Comparison of ENCODE assay signal across 28 cellular contexts in genomic region chr1:15961492-15961891, GRCh38. TPM values are rescaled to one million over a fixed set of nuclear protein-coding genes. Genes with fewer than 3 reads are reported as not detected.
DNase-seq lines count a peak whose midpoint lies in the region; ATAC-seq lines count a peak whose summit lies in the region.
"Had no signal": no experiment of that assay in that cellular context is flagged by ENCODE, and none has a peak within 500 bp of the region (broad histone marks: within the 10 kb centered on the region; RNA-seq: fewer than 3 reads in every experiment).

No MANE protein-coding gene starts in this region.

- peak overlapping the region; percentile 91 for H3K27ac Mint-ChIP-seq in stimulated activated naive CD8-positive, alpha-beta T cell treated with anti-CD3 and anti-CD28 coated beads, Interleukin-15, Interleukin-2, amounts not matched to agents 100 ng/mL and 50 ng/mL, for 24 hours
- H3K27ac Mint-ChIP-seq in stimulated activated naive CD8-positive, alpha-beta T cell treated with anti-CD3 and anti-CD28 coated beads, Interleukin-15, amount 100 ng/mL, for 72 hours = peak overlapping the region in 1 of 2 donors; percentile 89
- no peak overlapping the region for H3K27ac Mint-ChIP-seq in activated T-helper 17 cell treated with anti-CD3 and anti-CD28 coated beads, Interleukin-2, amount 50 U/mL, for 72 hours
- H3K27ac Mint-ChIP-seq in memory B cell = peak overlapping the region; percentile 60
- H3K27ac Mint-ChIP-seq: activated naive CD4-positive, alpha-beta T cell treated with anti-CD3 and anti-CD28 coated beads, Interleukin-2, amount 10 ng/mL, durations not matched to agents 7 days and 5 days had no signal

- H3K4me1 Mint-ChIP-seq in stimulated activated naive CD8-positive, alpha-beta T cell treated with anti-CD3 and anti-CD28 coated beads, Interleukin-15, Interleukin-2, amounts not matched to agents 100 ng/mL and 50 ng/mL, for 24 hours (ENCODE audit: low read depth) = peaks cover 99% of the 10 kb centered on the region
- H3K4me1 Mint-ChIP-seq in stimulated activated naive CD8-positive, alpha-beta T cell treated with anti-CD3 and anti-CD28 coated beads, Interleukin-15, amount 100 ng/mL, for 72 hours = peaks cover 98% of the 10 kb centered on the region
- peaks cover 63% of the 10 kb centered on the region for H3K4me1 Mint-ChIP-seq in activated T-helper 17 cell treated with anti-CD3 and anti-CD28 coated beads, Interleukin-2, amount 50 U/mL, for 72 hours
- peaks cover 59% of the 10 kb centered on the region for H3K4me1 Mint-ChIP-seq in memory B cell

- H3K36me3 Mint-ChIP-seq in stimulated activated naive CD8-positive, alpha-beta T cell treated with anti-CD3 and anti-CD28 coated beads, Interleukin-15, Interleukin-2, amounts not matched to agents 100 ng/mL and 50 ng/mL, for 24 hours (ENCODE audit: low read depth) = peaks cover 35% of the 10 kb centered on the region
- H3K36me3 Mint-ChIP-seq in activated T-helper 17 cell treated with anti-CD3 and anti-CD28 coated beads, Interleukin-2, amount 50 U/mL, for 72 hours (ENCODE audit: low read depth) = peaks cover 95% of the 10 kb centered on the region
- peaks cover 9% of the 10 kb centered on the region for H3K36me3 Mint-ChIP-seq in memory B cell

- H3K9me3 Mint-ChIP-seq in stimulated activated naive CD8-positive, alpha-beta T cell treated with anti-CD3 and anti-CD28 coated beads, Interleukin-15, Interleukin-2, amounts not matched to agents 100 ng/mL and 50 ng/mL, for 24 hours = no peaks in the 10 kb centered on the region
- H3K9me3 Mint-ChIP-seq in stimulated activated naive CD8-positive, alpha-beta T cell treated with anti-CD3 and anti-CD28 coated beads, Interleukin-15, amount 100 ng/mL, for 72 hours = no peaks in the 10 kb centered on the region
- no peaks in the 10 kb centered on the region for H3K9me3 Mint-ChIP-seq in activated T-helper 17 cell treated with anti-CD3 and anti-CD28 coated beads, Interleukin-2, amount 50 U/mL, for 72 hours
- H3K9me3 Mint-ChIP-seq in memory B cell = no peaks in the 10 kb centered on the region
- H3K9me3 Mint-ChIP-seq: activated naive CD4-positive, alpha-beta T cell treated with anti-CD3 and anti-CD28 coated beads, Interleukin-2, amount 10 ng/mL, durations not matched to agents 7 days and 5 days; activated T-cell treated with anti-CD3 and anti-CD28 coated beads, Interleukin-2, amount 50 U/mL, for 4 hours; HFFc6; immature natural killer cell had no signal

- no peak for DNase-seq in stimulated activated naive CD8-positive, alpha-beta T cell treated with anti-CD3 and anti-CD28 coated beads, Interleukin-15, amount 100 ng/mL, for 72 hours
- DNase-seq in memory B cell (ENCODE audit: low spot score in 2 of 2) (no peak), NCI-H146 (lab: John Stamatoyannopoulos, UW) (no peak), HuH-7 (ENCODE audit: low spot score) (no peak)
- DNase-seq: activated CD4-positive, CD25-positive, alpha-beta regulatory T cell treated with anti-CD3 and anti-CD28 coated beads, Interleukin-2, amount 50 U/mL, for 72 hours; activated naive CD4-positive, alpha-beta T cell treated with anti-CD3 and anti-CD28 coated beads, Interleukin-2, amount 10 ng/mL, durations not matched to agents 7 days and 5 days; activated T-cell treated with anti-CD3 and anti-CD28 coated beads, Interleukin-2, amount 50 U/mL, for 4 hours; colonic mucosa; DND-41; foreskin keratinocyte; HFFc6; immature natural killer cell; Karpas-422; left colon; mesenchymal stem cell; NCI-H1417 treated with DMSO at 0.1 percent for 48 hours; NCI-H748 treated with DMSO at 0.1 percent for 48 hours; RPMI8226; stimulated activated CD4-positive, alpha-beta T cell treated with anti-CD3 and anti-CD28 coated beads, Interleukin-15, amount 100 ng/mL, for 24 hours; stimulated activated naive CD8-positive, alpha-beta T cell treated with anti-CD3 and anti-CD28 coated beads, Interleukin-15, Interleukin-2, amounts not matched to agents 100 U/mL and 50 U/mL, for 24 hours; T-helper 1 cell; thyroid gland had no signal

- ATAC-seq in stimulated activated naive CD8-positive, alpha-beta T cell treated with anti-CD3 and anti-CD28 coated beads, Interleukin-15, amount 100 ng/mL, for 72 hours = no peak
- no peak for ATAC-seq in activated T-helper 17 cell treated with anti-CD3 and anti-CD28 coated beads, Interleukin-2, amount 50 U/mL, for 72 hours (replicated peaks)
- no peak for ATAC-seq in memory B cell (ENCODE audit: low read depth)
- no peak for ATAC-seq in GM21619 (IDR thresholded peaks at IDR 0.05; ENCODE audit: unreplicated experiment)
- ATAC-seq: activated T-cell treated with anti-CD3 and anti-CD28 coated beads, Interleukin-2, amount 50 U/mL, for 4 hours; foreskin keratinocyte; left colon; stimulated activated naive CD8-positive, alpha-beta T cell treated with anti-CD3 and anti-CD28 coated beads, Interleukin-15, Interleukin-2, amounts not matched to agents 100 U/mL and 50 U/mL, for 24 hours had no signal

- no peak overlapping the region for H3K4me3 Mint-ChIP-seq in stimulated activated naive CD8-positive, alpha-beta T cell treated with anti-CD3 and anti-CD28 coated beads, Interleukin-15, Interleukin-2, amounts not matched to agents 100 ng/mL and 50 ng/mL, for 24 hours
- peak overlapping the region in 1 of 2 donors; percentile 6 for H3K4me3 Mint-ChIP-seq in stimulated activated naive CD8-positive, alpha-beta T cell treated with anti-CD3 and anti-CD28 coated beads, Interleukin-15, amount 100 ng/mL, for 72 hours
- H3K4me3 Mint-ChIP-seq in activated T-helper 17 cell treated with anti-CD3 and anti-CD28 coated beads, Interleukin-2, amount 50 U/mL, for 72 hours = peak overlapping the region; percentile 27
- H3K4me3 Mint-ChIP-seq in memory B cell = no peak overlapping the region
- H3K4me3 Mint-ChIP-seq: activated naive CD4-positive, alpha-beta T cell treated with anti-CD3 and anti-CD28 coated beads, Interleukin-2, amount 10 ng/mL, durations not matched to agents 7 days and 5 days; activated T-cell treated with anti-CD3 and anti-CD28 coated beads, Interleukin-2, amount 50 U/mL, for 4 hours; HFFc6; immature natural killer cell had no signal

- H3K27me3 Mint-ChIP-seq in stimulated activated naive CD8-positive, alpha-beta T cell treated with anti-CD3 and anti-CD28 coated beads, Interleukin-15, Interleukin-2, amounts not matched to agents 100 ng/mL and 50 ng/mL, for 24 hours = no peaks in the 10 kb centered on the region
- no peaks in the 10 kb centered on the region for H3K27me3 Mint-ChIP-seq in stimulated activated naive CD8-positive, alpha-beta T cell treated with anti-CD3 and anti-CD28 coated beads, Interleukin-15, amount 100 ng/mL, for 72 hours
- no peaks in the 10 kb centered on the region for H3K27me3 Mint-ChIP-seq in activated T-helper 17 cell treated with anti-CD3 and anti-CD28 coated beads, Interleukin-2, amount 50 U/mL, for 72 hours
- H3K27me3 Mint-ChIP-seq in memory B cell = no peaks in the 10 kb centered on the region
- H3K27me3 Mint-ChIP-seq: activated naive CD4-positive, alpha-beta T cell treated with anti-CD3 and anti-CD28 coated beads, Interleukin-2, amount 10 ng/mL, durations not matched to agents 7 days and 5 days had no signal

RNA-seq across cellular contexts. Expression of gene ZBTB17, which starts 14.4 kb away (rescaled TPM):
- 100 to 1,000 TPM in 1 of 2 donors, 10 to 100 TPM in 1; 62.0 to 135 TPM for total RNA-seq in activated T-helper 17 cell treated with anti-CD3 and anti-CD28 coated beads, Interleukin-2, amount 50 U/mL, for 72 hours

RNA-seq across cellular contexts. Expression of gene SRARP, which starts 42.5 kb away (rescaled TPM):
- total RNA-seq in activated T-helper 17 cell treated with anti-CD3 and anti-CD28 coated beads, Interleukin-2, amount 50 U/mL, for 72 hours = not detected
- total RNA-seq: activated CD8-positive, alpha-beta memory T cell treated with anti-CD3 and anti-CD28 coated beads for 36 hours; activated T-cell treated with anti-CD3 and anti-CD28 coated beads, Interleukin-2, amount 50 U/mL, for 4 hours; ascending aorta; colonic mucosa; esophagus muscularis mucosa; foreskin keratinocyte; HFFc6; left colon had no signal

RNA-seq across cellular contexts. Expression of gene HSPB7, which starts 56.4 kb away (rescaled TPM):
- not detected for total RNA-seq in activated T-helper 17 cell treated with anti-CD3 and anti-CD28 coated beads, Interleukin-2, amount 50 U/mL, for 72 hours
- total RNA-seq: activated CD8-positive, alpha-beta memory T cell treated with anti-CD3 and anti-CD28 coated beads for 36 hours; foreskin keratinocyte had no signal
